In the genomic region with DNA sequence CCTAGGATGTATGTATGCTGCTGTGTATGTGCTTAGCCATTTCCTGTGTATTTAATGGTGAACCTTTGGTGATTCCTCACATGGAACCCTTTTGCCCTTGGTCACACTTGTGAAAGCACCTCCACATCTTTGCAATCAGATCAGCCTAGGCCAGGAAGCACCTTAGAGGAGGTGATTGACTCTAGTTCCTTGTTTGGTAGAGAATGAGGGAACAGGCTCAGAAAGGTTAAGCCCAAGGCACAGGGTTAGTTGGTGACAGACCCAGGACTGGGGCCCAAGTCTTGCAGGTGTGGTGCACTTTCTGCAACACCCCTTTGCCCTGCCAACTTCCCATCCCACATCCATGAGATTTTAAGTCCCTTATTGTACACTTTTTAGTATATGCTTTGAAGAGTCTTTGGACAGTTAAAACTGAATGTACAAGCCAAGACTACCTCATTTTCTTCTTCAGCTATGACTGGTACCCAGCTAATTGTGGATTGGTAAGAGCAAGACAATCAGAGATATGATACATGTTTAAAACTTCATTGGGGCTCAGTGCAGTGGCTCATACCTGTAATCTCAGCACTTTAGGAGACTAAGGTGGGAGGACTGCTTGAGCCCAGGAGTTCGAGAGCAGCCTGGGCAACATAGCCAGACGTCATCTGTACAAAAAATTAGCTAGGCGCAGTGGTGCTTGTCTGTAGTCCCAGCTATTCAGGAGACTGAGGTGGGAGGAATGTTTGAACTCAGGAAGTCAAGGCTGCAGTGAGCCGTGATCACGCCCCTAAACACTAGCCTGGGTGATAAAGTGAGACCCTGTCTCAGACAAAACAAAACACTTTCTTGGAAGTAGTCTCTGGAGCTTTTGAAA, we compare ENCODE assay signal across 10 cellular contexts.
DNase-seq lines count a peak whose midpoint lies in the region; ATAC-seq, FAIRE-seq and TF ChIP-seq lines count a peak whose summit lies in the region.
"Had no signal": no experiment of that assay in that cellular context is flagged by ENCODE, and none has a peak within 500 bp of the region (broad histone marks: within the 10 kb centered on the region; RNA-seq: fewer than 3 reads in every experiment).

No MANE protein-coding gene starts in this region.

- H3K4me1 Mint-ChIP-seq in activated naive CD8-positive, alpha-beta T cell (ENCODE audit: low read depth), result peaks cover 97% of the 10 kb centered on the region

- H3K4me3 Mint-ChIP-seq in activated naive CD8-positive, alpha-beta T cell, result peak overlapping the region; percentile 51

- no peaks in the 10 kb centered on the region for H3K27me3 Mint-ChIP-seq in activated naive CD8-positive, alpha-beta T cell

- H3K4me1 ChIP-seq in neutrophil (ENCODE audit: control insufficient read depth in 1 of 2, insufficient read depth in 1 of 2, low read depth in 1 of 2, low read length in 1 of 2) (peaks cover 95 to 96% of the 10 kb centered on the region in 2 experiments), pancreas (peaks cover 9 to 21% (median 21%) of the 10 kb centered on the region in 3 donors)

- intact Hi-C loops in pancreas (cut with DNase I), result no loop called here

- no peaks in the 10 kb centered on the region for H3K27me3 ChIP-seq in neutrophil
- H3K27me3 ChIP-seq in pancreas, result no peaks in the 10 kb centered on the region

- DNase-seq in GM12892 (ENCODE audit: insufficient read length), result no peak
- no peak for DNase-seq in pancreas
- no peak for DNase-seq in cerebellar nuclear complex (lab: John Stamatoyannopoulos, UW)
- DNase-seq: cortex of kidney, NCI-H2171 treated with DMSO at 0.1 percent for 48 hours had no signal

- H3K4me3 ChIP-seq in neutrophil (ENCODE audit: low read depth in 1 of 2, low read length in 1 of 2) (peak overlapping the region in 1 of 2 experiments; percentile 9), pancreas (no peak overlapping the region)

- no peak for TF ChIP-seq POLR2A in GM12892 (IDR thresholded peaks at IDR 0.05; ENCODE audit: low read depth, low read length)

- no peak for TF ChIP-seq CTCF in neutrophil (IDR thresholded peaks at IDR 0.05)
- TF ChIP-seq CTCF in pancreas (IDR thresholded peaks at IDR 0.05), result no peak

- H3K27ac ChIP-seq in neutrophil, result peak overlapping the region; percentile 94
- no peak overlapping the region for H3K27ac ChIP-seq in pancreas

- peak; percentile 56 for ATAC-seq in HG02852 (IDR thresholded peaks at IDR 0.05; ENCODE audit: unreplicated experiment)
- ATAC-seq in pancreas, result no peak
- ATAC-seq in HG02571 (IDR thresholded peaks at IDR 0.05; ENCODE audit: unreplicated experiment), result no peak
- no peak for ATAC-seq in GM19035 (IDR thresholded peaks at IDR 0.05; ENCODE audit: unreplicated experiment)

- 83 to 84% methylated on average over 5 of the region's 5 CpGs for WGBS in pancreas, 2 donors

- no peaks in the 10 kb centered on the region for H3K9me3 Mint-ChIP-seq in activated naive CD8-positive, alpha-beta T cell (ENCODE audit: low read depth)

- H3K27ac Mint-ChIP-seq in activated naive CD8-positive, alpha-beta T cell, result peak overlapping the region; percentile 98

- H3K9me3 ChIP-seq in neutrophil, result no peaks in the 10 kb centered on the region
- no peaks in the 10 kb centered on the region for H3K9me3 ChIP-seq in pancreas

- H3K36me3 ChIP-seq in neutrophil, result peaks cover 19% of the 10 kb centered on the region
- peaks cover 0 to 2% (median 0%) of the 10 kb centered on the region in 3 donors for H3K36me3 ChIP-seq in pancreas

- peak; percentile 73 for FAIRE-seq in GM12892 (lab: Jason Lieb, UNC)
- no peak for FAIRE-seq in pancreas (lab: Jason Lieb, UNC)

- H3K36me3 Mint-ChIP-seq in activated naive CD8-positive, alpha-beta T cell, result peaks cover 3% of the 10 kb centered on the region
